17 cellular contexts compared by ENCODE assay signal in genomic region chr4:3700223-3700622, GRCh38.
"Had no signal": no experiment of that assay in that cellular context is flagged by ENCODE, and none has a peak within 500 bp of the region (broad histone marks: within the 10 kb centered on the region; RNA-seq: fewer than 3 reads in every experiment).

No MANE protein-coding gene starts in this region.

- H3K9me3 ChIP-seq: colonic mucosa, mucosa of descending colon, transverse colon had no signal

- H3K27ac Mint-ChIP-seq: naive thymus-derived CD8-positive, alpha-beta T cell; stimulated activated memory B cell treated with anti-CD40 and anti-IgM and Interleukin-4, amounts not matched to agents 10 μg/mL and 1 μg/mL and 100 μg/mL, for 72 hours; stimulated activated naive CD8-positive, alpha-beta T cell treated with anti-CD3 and anti-CD28 coated beads, Interleukin-15, Interleukin-2, amounts not matched to agents 100 ng/mL and 50 ng/mL, for 24 hours had no signal

- H3K4me3 ChIP-seq: colonic mucosa, esophagus squamous epithelium, gastroesophageal sphincter, hepatocyte, mucosa of descending colon, right atrium auricular region, smooth muscle cell, thoracic aorta, transverse colon had no signal

- ATAC-seq: gastroesophageal sphincter; left colon; mucosa of descending colon; naive thymus-derived CD8-positive, alpha-beta T cell; stimulated activated memory B cell treated with anti-CD40 and anti-IgM and Interleukin-4, amounts not matched to agents 10 μg/mL and 1 μg/mL and 100 μg/mL, for 72 hours had no signal

- DNase-seq: cerebellar nuclear complex; colonic mucosa; dermis blood vessel endothelial cell; esophagus squamous epithelium; foreskin fibroblast; left colon; stimulated activated CD4-positive, alpha-beta T cell treated with anti-CD3 and anti-CD28 coated beads, Interleukin-4, amount 100 ng/mL, for 24 hours; transverse colon had no signal

- H3K4me3 Mint-ChIP-seq: stimulated activated memory B cell treated with anti-CD40 and anti-IgM and Interleukin-4, amounts not matched to agents 10 μg/mL and 1 μg/mL and 100 μg/mL, for 72 hours; stimulated activated naive CD8-positive, alpha-beta T cell treated with anti-CD3 and anti-CD28 coated beads, Interleukin-15, Interleukin-2, amounts not matched to agents 100 ng/mL and 50 ng/mL, for 24 hours had no signal

- H3K36me3 ChIP-seq: colonic mucosa, esophagus squamous epithelium, gastroesophageal sphincter, right atrium auricular region, thoracic aorta, transverse colon had no signal

- H3K4me1 ChIP-seq: colonic mucosa, esophagus squamous epithelium, right atrium auricular region, transverse colon had no signal

- H3K4me1 Mint-ChIP-seq: stimulated activated memory B cell treated with anti-CD40 and anti-IgM and Interleukin-4, amounts not matched to agents 10 μg/mL and 1 μg/mL and 100 μg/mL, for 72 hours had no signal
